9 cellular contexts compared by ENCODE assay signal in genomic region chrX:9708923-9709553, GRCh38. TPM values are rescaled to one million over a fixed set of nuclear protein-coding genes. Genes with fewer than 3 reads are reported as not detected.
DNase-seq lines count a peak whose midpoint lies in the region; ATAC-seq and TF ChIP-seq lines count a peak whose summit lies in the region.
"Had no signal": no experiment of that assay in that cellular context is flagged by ENCODE, and none has a peak within 500 bp of the region (broad histone marks: within the 10 kb centered on the region; RNA-seq: fewer than 3 reads in every experiment).

No MANE protein-coding gene starts in this region.

- no peaks in the 10 kb centered on the region for H3K9me2 ChIP-seq in SK-N-SH

- no peaks in the 10 kb centered on the region for H3F3A ChIP-seq in SK-N-SH (replicated peaks; ENCODE audit: insufficient read depth)

- H3K4me2 ChIP-seq in SK-N-SH = no peak overlapping the region

- POLR2A ChIA-PET in SK-N-SH (lab: Yijun Ruan, JAX) = no interaction called here

- DNase-seq in Daoy (ENCODE audit: low read depth) (peak; percentile 62), M059J (ENCODE audit: low read depth) (peak; percentile 66), SK-N-SH (peak; percentile 77), glomerular visceral epithelial cell (ENCODE audit: extremely low spot score) (peak; percentile 72), pons (ENCODE audit: low spot score) (peak; percentile 77), ureter (ENCODE audit: low spot score) (peak; percentile 77)
- DNase-seq in activated naive CD4-positive, alpha-beta T cell treated with anti-CD3 and anti-CD28 coated beads, Interleukin-2, amount 10 ng/mL, durations not matched to agents 7 days and 5 days = peak; percentile 82

- H3K27ac Mint-ChIP-seq in activated naive CD4-positive, alpha-beta T cell treated with anti-CD3 and anti-CD28 coated beads, Interleukin-2, amount 10 ng/mL, durations not matched to agents 7 days and 5 days = peak overlapping the region; percentile 9

- peaks cover 11% of the 10 kb centered on the region for H3K4me1 Mint-ChIP-seq in activated naive CD4-positive, alpha-beta T cell treated with anti-CD3 and anti-CD28 coated beads, Interleukin-2, amount 10 ng/mL, durations not matched to agents 7 days and 5 days

- peak; percentile 91 for TF ChIP-seq RAD21 in SK-N-SH (IDR thresholded peaks at IDR 0.05; ENCODE audit: low read length)

- no peak for TF ChIP-seq EP300 in SK-N-SH (IDR thresholded peaks at IDR 0.05; ENCODE audit: borderline replicate concordance in 1 of 2, low read depth in 1 of 2, low read length in 1 of 2)

- peak; percentile 75 for ATAC-seq in GM21825 (IDR thresholded peaks at IDR 0.05; ENCODE audit: unreplicated experiment)

- TF ChIP-seq CTCF in SK-N-SH (IDR thresholded peaks at IDR 0.05) = peak; percentile 88

- no peak overlapping the region for H3K9ac ChIP-seq in SK-N-SH

- no peaks in the 10 kb centered on the region for H3K4me1 ChIP-seq in SK-N-SH (ENCODE audit: control insufficient read depth in 1 of 2, insufficient read depth in 2 of 2, low read depth in 1 of 2, low read length in 1 of 2)

- 20% methylated on average over 16 of the region's 17 CpGs for WGBS in SK-N-SH (ENCODE audit: low lambda C conversion rate)

- H3K36me3 ChIP-seq in SK-N-SH (replicated peaks in 1 of 2; ENCODE audit: control insufficient read depth in 1 of 2, insufficient read depth in 2 of 2, low read length in 1 of 2) = peaks cover 3 to 6% of the 10 kb centered on the region in 2 experiments

- H3K27me3 ChIP-seq in SK-N-SH (ENCODE audit: insufficient read depth) = no peaks in the 10 kb centered on the region; the same call in 1 of the 2 replicates

- no peaks in the 10 kb centered on the region for H3K79me2 ChIP-seq in SK-N-SH (ENCODE audit: insufficient read depth)

- no peaks in the 10 kb centered on the region for H3K27me3 Mint-ChIP-seq in activated naive CD4-positive, alpha-beta T cell treated with anti-CD3 and anti-CD28 coated beads, Interleukin-2, amount 10 ng/mL, durations not matched to agents 7 days and 5 days

- H3K9me3 Mint-ChIP-seq in activated naive CD4-positive, alpha-beta T cell treated with anti-CD3 and anti-CD28 coated beads, Interleukin-2, amount 10 ng/mL, durations not matched to agents 7 days and 5 days = no peaks in the 10 kb centered on the region

- H3K4me3 ChIP-seq in SK-N-SH (ENCODE audit: low read depth in 2 of 2, low read length in 1 of 2) = no peak overlapping the region

- H4K20me1 ChIP-seq in SK-N-SH (ENCODE audit: insufficient read depth) = no peaks in the 10 kb centered on the region

- CTCF ChIA-PET in SK-N-SH (lab: Yijun Ruan, JAX) = interaction anchor here (0.7 to 2.4 kb wide), 6 partner anchors 10 to 893 kb away, joined by 3 to 12 read pairs (median 3); no protein-coding TSS in a partner anchor
- CTCF ChIA-PET in activated naive CD4-positive, alpha-beta T cell treated with anti-CD3 and anti-CD28 coated beads, Interleukin-2, amount 10 ng/mL, durations not matched to agents 7 days and 5 days (lab: Charles Lee) = interaction anchor here (0.9 kb wide), 1 partner anchor 740 kb away, joined by 4 read pairs; no protein-coding TSS in a partner anchor

- no peak overlapping the region for H2AFZ ChIP-seq in SK-N-SH (ENCODE audit: low read depth)

- H3K9me3 ChIP-seq in SK-N-SH = no peaks in the 10 kb centered on the region

- H3K4me3 Mint-ChIP-seq in activated naive CD4-positive, alpha-beta T cell treated with anti-CD3 and anti-CD28 coated beads, Interleukin-2, amount 10 ng/mL, durations not matched to agents 7 days and 5 days = no peak overlapping the region

- H3K36me3 Mint-ChIP-seq in activated naive CD4-positive, alpha-beta T cell treated with anti-CD3 and anti-CD28 coated beads, Interleukin-2, amount 10 ng/mL, durations not matched to agents 7 days and 5 days = peaks cover 11% of the 10 kb centered on the region

- no peak overlapping the region for H3K27ac ChIP-seq in SK-N-SH (ENCODE audit: low read depth in 2 of 2, low read length in 1 of 2)

TF ChIP-seq in SK-N-SH, 30 proteins besides CTCF, POLR2A, EP300 and RAD21:
- TF ChIP-seq GATA2 (CRISPR knock-in tag; IDR thresholded peaks at IDR 0.05) = no peak
- TF ChIP-seq IRF3 (IDR thresholded peaks at IDR 0.05; ENCODE audit: low read depth, low read length) = no peak
- TF ChIP-seq SMC3 (IDR thresholded peaks at IDR 0.05; ENCODE audit: low read depth, low read length) = peak; percentile 79
- no peak for TF ChIP-seq JUND (IDR thresholded peaks at IDR 0.05)
- no peak for TF ChIP-seq FOXM1 (IDR thresholded peaks at IDR 0.05; ENCODE audit: low read depth)
- TF ChIP-seq ELF1 (IDR thresholded peaks at IDR 0.05) = no peak
- no peak for TF ChIP-seq ZBTB33 (IDR thresholded peaks at IDR 0.05; ENCODE audit: borderline replicate concordance, low read depth)
TF ChIP-seq in SK-N-SH: peak in this region for 1.

RNA-seq across cellular contexts. Expression of gene GPR143, which starts 56.6 kb away (rescaled TPM):
- total RNA-seq in Daoy (2014; rRNA removed; shearing (Covaris generic)) = 2.6 and 3.9 TPM in 2 replicates
- total RNA-seq in M059J (2014; rRNA removed; shearing (Covaris generic)) = 0.20 TPM in 1 of 2 replicates, not detected in the other
- polyA plus RNA-seq in SK-N-SH (2012; rRNA removed) = not detected in 2 replicates
- 0.03 TPM in 1 of 2 replicates, not detected in the other for polyA plus RNA-seq in SK-N-SH (2012; cell fraction: cytosol; rRNA removed)
- not detected in 2 replicates for polyA plus RNA-seq in SK-N-SH (2012; cell fraction: nucleus; rRNA removed)
- total RNA-seq in ureter = 3.7 TPM
- total RNA-seq: mononuclear cell had no signal
